Comparison of ENCODE assay signal across 7 cellular contexts in the genomic region with DNA sequence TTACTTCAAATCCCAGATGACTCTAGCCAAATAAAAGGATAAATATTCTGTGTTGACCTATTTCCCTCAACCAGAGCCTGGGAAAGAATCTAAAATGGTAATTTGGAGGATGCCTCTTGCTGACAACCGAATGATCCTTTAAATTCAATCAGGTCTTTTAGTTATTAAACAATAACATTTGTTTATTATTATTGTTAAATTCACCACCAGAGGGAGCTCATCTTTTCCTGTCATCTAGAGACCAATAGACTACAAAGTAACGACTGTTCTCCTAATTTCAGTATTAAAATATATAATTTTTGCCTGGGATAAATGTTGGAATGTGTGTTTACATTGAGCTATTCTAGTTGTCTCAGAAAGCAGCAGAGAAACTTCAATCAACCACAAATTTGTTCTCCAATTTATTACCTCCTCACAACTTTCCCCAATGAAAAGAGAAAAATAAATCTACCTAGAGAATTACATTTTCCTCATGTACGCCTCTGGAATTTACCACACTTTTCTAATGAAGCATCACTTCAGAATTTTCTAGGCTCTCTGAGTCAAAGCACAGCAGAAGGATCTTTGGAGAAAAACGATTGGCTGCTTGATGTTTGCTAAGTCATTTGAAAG.
DNase-seq lines count a peak whose midpoint lies in the region; ATAC-seq and TF ChIP-seq lines count a peak whose summit lies in the region.

No MANE protein-coding gene starts in this region.

- H3K9me3 ChIP-seq in osteoblast (ENCODE audit: low read depth, low read length), result no peaks in the 10 kb centered on the region

- H3K4me3 ChIP-seq in brain microvascular endothelial cell (ENCODE audit: low read depth, low read length), result no peak overlapping the region
- H3K4me3 ChIP-seq in osteoblast (ENCODE audit: insufficient read depth, low read length), result no peak overlapping the region

- in situ Hi-C loops in brain microvascular endothelial cell (cut with HindIII; ENCODE audit: low pct_ligation_motif_present, low sequenced_read_pairs), result loop anchor here (25.0 kb wide), 1 partner anchor 153 kb away; a partner anchor contains a TSS

- peaks cover 20% of the 10 kb centered on the region for H3K4me1 ChIP-seq in osteoblast (ENCODE audit: insufficient read depth, low read length)

- no peaks in the 10 kb centered on the region for H3K79me2 ChIP-seq in osteoblast (ENCODE audit: insufficient read depth, low read length)

- DNase-seq in GM03348 (ENCODE audit: low spot score) (peak; percentile 31), NCI-H146 treated with DMSO at 0.1 percent for 48 hours (lab: John Stamatoyannopoulos, UW; ENCODE audit: unreplicated experiment) (peak; percentile 43), brain microvascular endothelial cell (no peak), osteoblast (ENCODE audit: insufficient read length, low spot score, missing footprints) (no peak), activated T-cell treated with anti-CD3 and anti-CD28 coated beads for 4 hours (no peak), D341Med (ENCODE audit: low spot score) (no peak)

- no peak for ATAC-seq in GM18861 (IDR thresholded peaks at IDR 0.05; ENCODE audit: unreplicated experiment)

- H3K27me3 ChIP-seq in brain microvascular endothelial cell (replicated peaks) (no peaks in the 10 kb centered on the region), osteoblast (ENCODE audit: insufficient read depth, low read length) (no peaks in the 10 kb centered on the region)

- no peaks in the 10 kb centered on the region for H4K20me1 ChIP-seq in osteoblast (ENCODE audit: insufficient read depth, low read length)

- peak; percentile 21 for TF ChIP-seq CTCF in brain microvascular endothelial cell (IDR thresholded peaks at IDR 0.05; ENCODE audit: low read depth, low read length, missing control alignments)
- TF ChIP-seq CTCF in osteoblast (IDR thresholded peaks at IDR 0.05; ENCODE audit: extremely low read depth, low read depth, low read length), result peak; percentile 58

- H3K36me3 ChIP-seq in brain microvascular endothelial cell (replicated peaks) (no peaks in the 10 kb centered on the region), osteoblast (ENCODE audit: insufficient read depth, low read length) (no peaks in the 10 kb centered on the region)

- peak overlapping the region; percentile 45 for H3K27ac ChIP-seq in brain microvascular endothelial cell
- no peak overlapping the region for H3K27ac ChIP-seq in osteoblast (ENCODE audit: low read depth, low read length)

- H3K4me2 ChIP-seq in osteoblast (ENCODE audit: insufficient read depth, low read length), result no peak overlapping the region

- no peak overlapping the region for H2AFZ ChIP-seq in osteoblast (ENCODE audit: low read length)

Comparison
In these comparisons a context has a peak if more than half of its experiments do, and no peak if none do; other contexts are left out.
1. DNase-seq: peak in GM03348 (single experiment) and NCI-H146 treated with DMSO at 0.1 percent for 48 hours (single experiment); none in brain microvascular endothelial cell (single experiment), osteoblast (single experiment), activated T-cell treated with anti-CD3 and anti-CD28 coated beads for 4 hours (single experiment) and D341Med (single experiment).